ENCODE assay signal across 12 cellular contexts in the genomic region with DNA sequence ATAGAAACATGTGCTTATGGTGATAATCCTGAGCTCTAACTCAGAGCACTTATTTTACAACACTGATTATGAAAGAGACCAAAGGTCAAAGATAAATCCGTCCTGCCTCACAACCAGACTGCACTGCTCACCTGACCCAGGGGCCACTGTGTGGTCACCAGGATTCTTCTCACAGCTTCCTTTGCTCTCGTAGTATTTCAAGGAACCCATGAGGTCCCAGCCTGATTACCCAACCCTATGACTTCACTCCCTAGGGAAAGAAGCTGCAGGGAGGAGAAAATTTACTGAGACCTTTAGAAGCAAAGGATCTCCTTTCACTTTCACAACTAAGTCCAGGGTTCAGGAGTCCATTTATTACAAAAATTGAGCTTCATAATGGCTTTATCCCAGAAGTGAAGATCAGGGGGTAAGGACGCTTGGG. TPM values are rescaled to one million over a fixed set of nuclear protein-coding genes. Genes with fewer than 3 reads are reported as not detected.
DNase-seq lines count a peak whose midpoint lies in the region; ATAC-seq and TF ChIP-seq lines count a peak whose summit lies in the region.
"Had no signal": no experiment of that assay in that cellular context is flagged by ENCODE, and none has a peak within 500 bp of the region (broad histone marks: within the 10 kb centered on the region; RNA-seq: fewer than 3 reads in every experiment).

No MANE protein-coding gene starts in this region.

- no peaks in the 10 kb centered on the region for H3F3A ChIP-seq in PC-3 (ENCODE audit: low read length, unreplicated experiment)

- no peaks in the 10 kb centered on the region for H4K20me1 ChIP-seq in PC-3 (ENCODE audit: low read length)

- no peak overlapping the region for H3K4me2 ChIP-seq in PC-3 (ENCODE audit: low read length)

- no peak overlapping the region for H2AFZ ChIP-seq in PC-3 (ENCODE audit: low read length)

- H3K4me3 ChIP-seq in PC-3 (ENCODE audit: low read length) = no peak overlapping the region
- H3K4me3 ChIP-seq in WERI-Rb-1 (ENCODE audit: low read depth, low read length) = no peak overlapping the region
- H3K4me3 ChIP-seq: SJSA1 had no signal

- intact Hi-C loops in sciatic nerve (cut with DNase I) = no loop called here
- intact Hi-C loops in PC-3 (cut with micrococcal nuclease) = no loop called here

- no peak overlapping the region for H3K9ac ChIP-seq in PC-3 (ENCODE audit: low read length)

- H3K4me1 ChIP-seq in PC-3 (ENCODE audit: insufficient read depth, low read length) = peaks cover 15% of the 10 kb centered on the region

- H3K79me2 ChIP-seq in PC-3 (ENCODE audit: low read length) = no peaks in the 10 kb centered on the region

- H3K27me3 ChIP-seq in PC-3 (ENCODE audit: low read length) (no peaks in the 10 kb centered on the region), WERI-Rb-1 (ENCODE audit: insufficient read depth, low read depth, severe bottlenecking) (peaks cover 14% of the 10 kb centered on the region)
- H3K27me3 ChIP-seq: SJSA1 had no signal

- H3K27ac ChIP-seq in PC-3 (ENCODE audit: low read length) (no peak overlapping the region), WERI-Rb-1 (no peak overlapping the region)
- H3K27ac ChIP-seq: SJSA1 had no signal

- DNase-seq in GF-D8 (lab: John Stamatoyannopoulos, UW) (peak; percentile 35), NOMO-1 treated with DMSO at 0.1 percent for 48 hours (lab: John Stamatoyannopoulos, UW; ENCODE audit: unreplicated experiment) (peak; percentile 43), fibroblast of the conjunctiva (ENCODE audit: low read depth) (peak; percentile 46), sciatic nerve (ENCODE audit: low spot score) (no peak), PC-3 (no peak), NCI-H69 (lab: John Stamatoyannopoulos, UW) (no peak), WERI-Rb-1 (no peak)
- no peak for DNase-seq in effector CD4-positive, alpha-beta T cell
- DNase-seq: activated T-cell treated with anti-CD3 and anti-CD28 coated beads, Interleukin-2, amount 50 U/mL, for 72 hours; Karpas-422; stimulated activated naive CD8-positive, alpha-beta T cell treated with anti-CD3 and anti-CD28 coated beads, Interleukin-15, Interleukin-2, amounts not matched to agents 100 U/mL and 50 U/mL, for 24 hours had no signal

- POLR2A ChIA-PET in PC-3 (lab: Charles Lee; ENCODE audit: unreplicated experiment) = no interaction called here

- no peaks in the 10 kb centered on the region for H3K9me3 ChIP-seq in PC-3 (ENCODE audit: low read length)
- H3K9me3 ChIP-seq in WERI-Rb-1 (ENCODE audit: severe bottlenecking) = no peaks in the 10 kb centered on the region
- H3K9me3 ChIP-seq: SJSA1 had no signal

- ATAC-seq in sciatic nerve (peak; percentile 90), PC-3 (no peak)
- ATAC-seq: activated T-cell treated with anti-CD3 and anti-CD28 coated beads, Interleukin-2, amount 50 U/mL, for 72 hours; stimulated activated naive CD8-positive, alpha-beta T cell treated with anti-CD3 and anti-CD28 coated beads, Interleukin-15, Interleukin-2, amounts not matched to agents 100 U/mL and 50 U/mL, for 24 hours had no signal

- CTCF ChIA-PET in PC-3 (lab: Charles Lee) = interaction anchor here (0.6 to 1.5 kb wide), 4 partner anchors 35 to 410 kb away, joined by 3 to 7 read pairs (median 4); no protein-coding TSS in a partner anchor

- TF ChIP-seq CTCF in PC-3 (conservative IDR thresholded peaks at IDR 0.05; ENCODE audit: low read depth, low read length) (no peak), WERI-Rb-1 (IDR thresholded peaks at IDR 0.05; ENCODE audit: low read depth, low read length) (no peak)

- H3K36me3 ChIP-seq in PC-3 (ENCODE audit: low read depth, low read length) = no peaks in the 10 kb centered on the region
- no peaks in the 10 kb centered on the region for H3K36me3 ChIP-seq in WERI-Rb-1
- H3K36me3 ChIP-seq: SJSA1 had no signal

- no peaks in the 10 kb centered on the region for H3K9me2 ChIP-seq in PC-3 (replicated peaks; ENCODE audit: low read length)

- BruUV-seq in PC-3 (replicated peaks; lab: Mats Ljungman, UMichigan) = no TSS peak

RNA-seq across cellular contexts. Expression of a gene that starts 9.6 kb away (rescaled TPM):
- total RNA-seq in sciatic nerve = 73.2 TPM
- total RNA-seq in PC-3 (2014; rRNA removed) = 410 and 544 TPM in 2 replicates

Comparison
In these comparisons a context has a peak if more than half of its experiments do, and no peak if none do; other contexts are left out.
1. DNase-seq: peak in GF-D8 (single experiment), NOMO-1 treated with DMSO at 0.1 percent for 48 hours (single experiment) and fibroblast of the conjunctiva (single experiment); none in sciatic nerve (single experiment), effector CD4-positive, alpha-beta T cell (single experiment), PC-3 (single experiment), NCI-H69 (single experiment) and WERI-Rb-1 (single experiment).